ENCODE assay signal across 15 cellular contexts in the genomic region with DNA sequence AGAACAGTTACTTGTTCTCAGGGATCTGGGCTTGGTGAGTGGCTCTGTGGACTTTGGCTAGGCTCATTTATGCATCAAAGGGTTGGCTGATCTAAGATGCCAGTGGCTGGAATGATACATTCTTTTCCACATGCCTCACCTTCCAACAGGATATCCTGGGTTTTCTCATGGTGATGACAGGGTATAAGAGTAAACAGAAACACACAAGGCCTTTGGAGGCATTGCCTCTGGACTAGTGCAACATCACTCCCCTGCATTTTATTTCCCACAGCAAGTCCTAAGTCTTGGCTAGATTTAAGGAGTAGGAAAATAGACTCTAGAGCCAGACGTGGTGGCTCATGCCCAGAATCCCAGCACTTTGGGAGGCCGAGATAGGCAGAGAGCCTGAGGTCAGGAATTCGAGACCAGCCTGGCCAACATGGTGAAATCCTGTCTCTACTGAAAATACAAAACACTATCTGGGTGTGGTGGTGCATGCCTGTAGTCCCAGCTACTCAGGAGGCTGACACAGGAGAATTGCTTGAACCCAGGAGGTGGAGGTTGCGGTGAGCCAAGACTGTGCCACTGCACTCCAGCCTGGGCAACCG. TPM values are rescaled to one million over a fixed set of nuclear protein-coding genes. Genes with fewer than 3 reads are reported as not detected.
DNase-seq lines count a peak whose midpoint lies in the region; ATAC-seq, FAIRE-seq and TF ChIP-seq lines count a peak whose summit lies in the region.
"Had no signal": no experiment of that assay in that cellular context is flagged by ENCODE, and none has a peak within 500 bp of the region (broad histone marks: within the 10 kb centered on the region; RNA-seq: fewer than 3 reads in every experiment).

No MANE protein-coding gene starts in this region.

- H3K9me1 ChIP-seq in endothelial cell of umbilical vein (replicated peaks; ENCODE audit: control insufficient read depth, extremely low read depth, insufficient read depth, low read length) = no peaks in the 10 kb centered on the region

- no peak for ATAC-seq in activated naive CD8-positive, alpha-beta T cell treated with anti-CD3 and anti-CD28 coated beads, Interleukin-2, amount 50 U/mL, for 24 hours
- ATAC-seq: stimulated activated naive B cell treated with anti-CD40 and anti-IgM and Interleukin-4, amounts not matched to agents 10 μg/mL and 1 μg/mL and 100 μg/mL, for 72 hours had no signal

- H3K14ac ChIP-seq in trophoblast cell (ENCODE audit: low read length) = no peak overlapping the region

- no peaks in the 10 kb centered on the region for H3K9me3 ChIP-seq in endothelial cell of umbilical vein (replicated peaks; ENCODE audit: control insufficient read depth, insufficient read depth, low read length)
- H3K9me3 ChIP-seq in trophoblast cell (ENCODE audit: insufficient read depth, low read depth, low read length) = no peaks in the 10 kb centered on the region

- H3K4me3 ChIP-seq in endothelial cell of umbilical vein (replicated peaks in 1 of 3; ENCODE audit: insufficient read depth in 1 of 3, low read depth in 1 of 3, low read length in 3 of 3) (no peak overlapping the region), trophoblast cell (ENCODE audit: low read depth, low read length) (no peak overlapping the region)
- H3K4me3 ChIP-seq: dorsolateral prefrontal cortex had no signal

- no CpG with 5 or more reads among the region's 5 CpGs for WGBS in trophoblast cell (ENCODE audit: extremely low coverage, insufficient coverage, insufficient read length)

- H3K9me3 Mint-ChIP-seq in activated naive CD8-positive, alpha-beta T cell treated with anti-CD3 and anti-CD28 coated beads, Interleukin-2, amount 50 U/mL, for 24 hours = no peaks in the 10 kb centered on the region
- H3K9me3 Mint-ChIP-seq: neural crest cell had no signal

- peak; percentile 32 for TF ChIP-seq POLR2A in endothelial cell of umbilical vein (IDR thresholded peaks at IDR 0.05; ENCODE audit: low read depth, low read length)

- POLR2A ChIA-PET in endothelial cell of umbilical vein (lab: Charles Lee) = no interaction called here

- no peak overlapping the region for H3K18ac ChIP-seq in trophoblast cell (ENCODE audit: low read length)

- H2BK5ac ChIP-seq in trophoblast cell (ENCODE audit: low read depth, low read length, poor library complexity) = no peak overlapping the region

- H4K12ac ChIP-seq in trophoblast cell (ENCODE audit: low read depth, low read length) = no peak overlapping the region

- no peak overlapping the region for H4K91ac ChIP-seq in trophoblast cell (ENCODE audit: low read depth, low read length)

- H3K9ac ChIP-seq in endothelial cell of umbilical vein (replicated peaks; ENCODE audit: extremely low read depth, insufficient read depth, low read length) (peak overlapping the region; percentile 55), trophoblast cell (ENCODE audit: low read length) (no peak overlapping the region)

- peaks cover 3% of the 10 kb centered on the region for H3K79me1 ChIP-seq in trophoblast cell (ENCODE audit: low read length)

- no peak overlapping the region for H2BK120ac ChIP-seq in trophoblast cell (ENCODE audit: insufficient read depth, low read length, poor library complexity)

- H3K4me2 ChIP-seq in endothelial cell of umbilical vein (ENCODE audit: insufficient read depth, low read length) (peak overlapping the region; percentile 26), trophoblast cell (ENCODE audit: low read length) (no peak overlapping the region)

- no peaks in the 10 kb centered on the region for H4K20me1 ChIP-seq in endothelial cell of umbilical vein (replicated peaks; ENCODE audit: control insufficient read depth, extremely low read depth, insufficient read depth, low read length)

- no peak overlapping the region for H3K23ac ChIP-seq in trophoblast cell (ENCODE audit: low read length)

- no peaks in the 10 kb centered on the region for H3K4me1 Mint-ChIP-seq in activated naive CD8-positive, alpha-beta T cell treated with anti-CD3 and anti-CD28 coated beads, Interleukin-2, amount 50 U/mL, for 24 hours

- H3K4me1 ChIP-seq in endothelial cell of umbilical vein (ENCODE audit: control insufficient read depth, extremely low read depth, insufficient read depth, low read length) (peaks cover 43% of the 10 kb centered on the region), trophoblast cell (ENCODE audit: control insufficient read depth in 1 of 2, insufficient read depth in 2 of 2, low read length in 2 of 2) (peaks cover 10 to 23% of the 10 kb centered on the region in 2 experiments)

- intact Hi-C loops in endothelial cell of umbilical vein (cut with micrococcal nuclease) = loop anchor here (1.0 to 2.0 kb wide), 2 partner anchors 63 to 201 kb away; no protein-coding TSS in a partner anchor

- H2AFZ ChIP-seq in endothelial cell of umbilical vein (ENCODE audit: low read depth, low read length) (no peak overlapping the region), trophoblast cell (ENCODE audit: insufficient read depth, low read length, poor library complexity) (no peak overlapping the region)

- H3K27me3 Mint-ChIP-seq in activated naive CD8-positive, alpha-beta T cell treated with anti-CD3 and anti-CD28 coated beads, Interleukin-2, amount 50 U/mL, for 24 hours = peaks cover 16% of the 10 kb centered on the region

- no peaks in the 10 kb centered on the region for H3K36me3 Mint-ChIP-seq in activated naive CD8-positive, alpha-beta T cell treated with anti-CD3 and anti-CD28 coated beads, Interleukin-2, amount 50 U/mL, for 24 hours (ENCODE audit: low read depth)
- H3K36me3 Mint-ChIP-seq: stimulated activated naive B cell treated with anti-CD40 and anti-IgM and Interleukin-4, amounts not matched to agents 10 μg/mL and 1 μg/mL and 100 μg/mL, for 72 hours had no signal

- CTCF ChIA-PET in endothelial cell of umbilical vein (lab: Charles Lee) = no interaction called here

- FAIRE-seq in endothelial cell of umbilical vein (lab: Jason Lieb, UNC) = peak; percentile 93

- H3K27ac Mint-ChIP-seq in activated naive CD8-positive, alpha-beta T cell treated with anti-CD3 and anti-CD28 coated beads, Interleukin-2, amount 50 U/mL, for 24 hours = no peak overlapping the region
- H3K27ac Mint-ChIP-seq: stimulated activated naive B cell treated with anti-CD40 and anti-IgM and Interleukin-4, amounts not matched to agents 10 μg/mL and 1 μg/mL and 100 μg/mL, for 72 hours had no signal

- no peak overlapping the region for H2AK5ac ChIP-seq in trophoblast cell (ENCODE audit: low read length)

- no peaks in the 10 kb centered on the region for H3K36me3 ChIP-seq in endothelial cell of umbilical vein (ENCODE audit: control insufficient read depth in 2 of 2, extremely low read depth in 1 of 2, insufficient read depth in 2 of 2, low read length in 2 of 2)
- H3K36me3 ChIP-seq in trophoblast cell (ENCODE audit: control insufficient read depth in 1 of 2, insufficient read depth in 2 of 2, low read length in 2 of 2) = no peaks in the 10 kb centered on the region

- H3K4me3 Mint-ChIP-seq in activated naive CD8-positive, alpha-beta T cell treated with anti-CD3 and anti-CD28 coated beads, Interleukin-2, amount 50 U/mL, for 24 hours = no peak overlapping the region
- H3K4me3 Mint-ChIP-seq: neural crest cell; stimulated activated naive B cell treated with anti-CD40 and anti-IgM and Interleukin-4, amounts not matched to agents 10 μg/mL and 1 μg/mL and 100 μg/mL, for 72 hours had no signal

- H3K79me2 ChIP-seq in endothelial cell of umbilical vein (ENCODE audit: control insufficient read depth, insufficient read depth, low read length) (no peaks in the 10 kb centered on the region), trophoblast cell (ENCODE audit: control insufficient read depth, insufficient read depth, low read length, poor library complexity) (no peaks in the 10 kb centered on the region)

- H3K27ac ChIP-seq in endothelial cell of umbilical vein (ENCODE audit: insufficient read depth, low read depth, low read length) = peak overlapping the region; percentile 94
- peak overlapping the region; percentile 83 for H3K27ac ChIP-seq in trophoblast cell (ENCODE audit: low read depth, low read length)
- H3K27ac ChIP-seq: dorsolateral prefrontal cortex had no signal

- DNase-seq in H4 (ENCODE audit: low spot score) = peak; percentile 91
- peak; percentile 77 for DNase-seq in RKO (ENCODE audit: low spot score)
- DNase-seq in endothelial cell of umbilical vein (ENCODE audit: low read depth, low spot score) = peak; percentile 88
- DNase-seq in trophoblast cell = peak in 1 of 2 donors; percentile 10
- DNase-seq in activated naive CD8-positive, alpha-beta T cell treated with anti-CD3 and anti-CD28 coated beads, Interleukin-2, amount 50 U/mL, for 24 hours = no peak
- no peak for DNase-seq in NCI-H2196 (lab: John Stamatoyannopoulos, UW; ENCODE audit: unreplicated experiment)
- DNase-seq in SIG-M5 treated with dmso at 0.1 percent for 504 hours (lab: John Stamatoyannopoulos, UW; ENCODE audit: unreplicated experiment) = no peak
- no peak for DNase-seq in NCI-H1694 (lab: John Stamatoyannopoulos, UW)
- DNase-seq: activated CD4-positive, alpha-beta T cell treated with anti-CD3 and anti-CD28 coated beads for 1 hour; DMS79; dorsolateral prefrontal cortex; NCI-H1417 treated with DMSO at 0.1 percent for 48 hours; RPMI8226; stimulated activated naive B cell treated with anti-CD40 and anti-IgM and Interleukin-4, amounts not matched to agents 10 μg/mL and 1 μg/mL and 100 μg/mL, for 72 hours had no signal

- H3K27me3 ChIP-seq in endothelial cell of umbilical vein (ENCODE audit: control insufficient read depth in 2 of 2, insufficient read depth in 2 of 2, low read length in 2 of 2) (no peaks in the 10 kb centered on the region), trophoblast cell (ENCODE audit: insufficient read depth, low read length) (no peaks in the 10 kb centered on the region)

- no peak overlapping the region for H2BK12ac ChIP-seq in trophoblast cell (ENCODE audit: low read length)

- H4K8ac ChIP-seq in trophoblast cell (ENCODE audit: low read depth, low read length) = no peak overlapping the region

- TF ChIP-seq CTCF in endothelial cell of umbilical vein (IDR thresholded peaks at IDR 0.05; ENCODE audit: extremely low read depth in 1 of 2, insufficient read depth in 1 of 2, low read depth in 1 of 2, low read length in 2 of 2) = no peak

- BruUV-seq in endothelial cell of umbilical vein (replicated peaks; lab: Mats Ljungman, UMichigan) = TSS peak; percentile 94

- dilution Hi-C loops in endothelial cell of umbilical vein (cut with MboI; ENCODE audit: extremely low pct_ligation_motif_present, low sequenced_read_pairs) = no loop called here

- no peak overlapping the region for H3K4ac ChIP-seq in trophoblast cell (ENCODE audit: low read depth, low read length)

RNA-seq across cellular contexts. Expression of a gene that starts 47.9 kb away (rescaled TPM):
- total RNA-seq in H4 (2014; rRNA removed; shearing (Covaris generic)) = 0.43 TPM in 1 of 2 replicates, not detected in the other
- total RNA-seq in endothelial cell of umbilical vein = not detected in 2 replicates
- polyA plus RNA-seq in endothelial cell of umbilical vein = not detected in 2 replicates
- not detected in 2 replicates for polyA plus RNA-seq in endothelial cell of umbilical vein (2011; cell fraction: cytosol; rRNA removed)
- not detected in 2 replicates for polyA plus RNA-seq in endothelial cell of umbilical vein (2011; cell fraction: nucleus; rRNA removed)
- polyA plus RNA-seq in endothelial cell of umbilical vein (2012) = not detected in 2 replicates
- polyA minus RNA-seq in endothelial cell of umbilical vein = not detected in 2 replicates
- polyA minus RNA-seq in endothelial cell of umbilical vein (2011; cell fraction: cytosol; rRNA and poly(A)+ RNA removed) = not detected
- polyA minus RNA-seq in endothelial cell of umbilical vein (2011; cell fraction: nucleus; rRNA and poly(A)+ RNA removed) = not detected in 2 replicates
- polyA plus RNA-seq in trophoblast cell (2013) = 0.05 and 0.07 TPM in 2 replicates
- total RNA-seq: neural crest cell had no signal

Comparison
In these comparisons a context has a peak if more than half of its experiments do, and no peak if none do; other contexts are left out.
1. DNase-seq: peak in H4 (single experiment), RKO (single experiment) and endothelial cell of umbilical vein (single experiment); none in activated naive CD8-positive, alpha-beta T cell treated with anti-CD3 and anti-CD28 coated beads, Interleukin-2, amount 50 U/mL, for 24 hours (single experiment), NCI-H2196 (single experiment), SIG-M5 treated with dmso at 0.1 percent for 504 hours (single experiment) and NCI-H1694 (single experiment).